Comparison of ENCODE assay signal across 9 cellular contexts in the genomic region with DNA sequence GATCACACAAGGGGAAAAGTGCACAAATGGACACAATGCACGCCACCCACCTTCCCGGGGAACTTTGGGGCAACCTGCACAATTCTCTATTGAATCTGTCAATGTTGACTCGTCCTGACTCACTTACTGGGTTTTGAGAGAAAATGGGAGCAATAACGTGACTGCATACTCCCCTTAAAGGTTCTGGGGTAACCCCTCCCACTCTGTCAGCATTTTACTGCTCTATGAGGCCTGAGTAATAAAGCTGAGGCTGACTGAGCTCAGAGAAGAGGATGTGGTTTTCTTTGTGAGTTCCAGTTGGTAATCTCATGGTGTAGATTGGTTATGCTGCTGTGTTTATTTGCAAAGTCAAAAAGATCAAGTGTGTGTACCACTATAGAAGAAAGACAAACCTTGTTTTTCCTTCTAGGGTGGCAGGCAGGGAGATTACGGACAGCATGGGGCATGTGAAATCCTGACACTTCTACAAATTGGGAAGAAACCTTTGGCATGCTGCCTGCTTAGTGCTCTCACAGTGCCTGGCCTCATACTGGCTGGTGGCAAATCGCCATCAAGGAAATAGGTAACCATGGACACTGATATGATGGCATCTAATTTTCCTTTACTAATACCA. TPM values are rescaled to one million over a fixed set of nuclear protein-coding genes. Genes with fewer than 3 reads are reported as not detected.
DNase-seq lines count a peak whose midpoint lies in the region; ATAC-seq, FAIRE-seq and TF ChIP-seq lines count a peak whose summit lies in the region.
"Had no signal": no experiment of that assay in that cellular context is flagged by ENCODE, and none has a peak within 500 bp of the region (broad histone marks: within the 10 kb centered on the region; RNA-seq: fewer than 3 reads in every experiment).

No MANE protein-coding gene starts in this region.

- no peak for TF ChIP-seq POLR2A in uterus (IDR thresholded peaks at IDR 0.05)

- H3K79me2 ChIP-seq in fibroblast of lung (ENCODE audit: control insufficient read depth, insufficient read depth, low read length) = no peaks in the 10 kb centered on the region

- peak overlapping the region; percentile 6 for H3K4me2 ChIP-seq in fibroblast of lung (ENCODE audit: extremely low read depth, insufficient read depth, low read length)

- H3K9ac ChIP-seq in fibroblast of lung (ENCODE audit: insufficient read depth, low read length) = no peak overlapping the region

- FAIRE-seq in GM18507 (lab: Jason Lieb, UNC) = peak; percentile 95

- H3K4me3 ChIP-seq in fibroblast of lung (replicated peaks in 1 of 4; ENCODE audit: control extremely low read depth in 1 of 4, insufficient read depth in 1 of 4, low read depth in 3 of 4, low read length in 4 of 4) (no peak overlapping the region), uterus (no peak overlapping the region)
- H3K4me3 ChIP-seq: dorsolateral prefrontal cortex had no signal

- H3K4me1 ChIP-seq in fibroblast of lung (ENCODE audit: control insufficient read depth, extremely low read depth, insufficient read depth, low read length) (peaks cover 22% of the 10 kb centered on the region), uterus (peaks cover 0 to 8% of the 10 kb centered on the region in 2 donors)

- H3K27me3 ChIP-seq in fibroblast of lung (ENCODE audit: control insufficient read depth, insufficient read depth, low read length) (no peaks in the 10 kb centered on the region), uterus (no peaks in the 10 kb centered on the region)
- H3K27me3 ChIP-seq: dorsolateral prefrontal cortex had no signal

- DNase-seq in GM18507 (ENCODE audit: extremely low spot score, insufficient read length, low read depth) = peak; percentile 73
- DNase-seq in MV-4-11 (lab: John Stamatoyannopoulos, UW) = peak; percentile 98
- DNase-seq in activated CD4-positive, alpha-beta T cell treated with anti-CD3 and anti-CD28 coated beads, Interleukin-2, amount 50 U/mL, for 48 hours = peak; percentile 46 to 62
- DNase-seq in fibroblast of lung (ENCODE audit: low read depth in 2 of 2) = peak; percentile 90 to 97
- peak in 2 of 3 experiments; percentile 21 to 45 for DNase-seq in stimulated activated CD4-positive, alpha-beta T cell treated with anti-CD3 and anti-CD28 coated beads, TNF-alpha, amount 100 ng/mL, for 4 hours (ENCODE audit: low read depth in 3 of 3)
- DNase-seq in NCI-H1105 treated with DMSO at 0.1 percent for 48 hours (lab: John Stamatoyannopoulos, UW) = no peak
- DNase-seq in uterus = no peak

- H3K27ac ChIP-seq in fibroblast of lung (ENCODE audit: insufficient read depth, low read length) (peak overlapping the region; percentile 65), uterus (no peak overlapping the region)

- H3K9me3 ChIP-seq in fibroblast of lung (ENCODE audit: control insufficient read depth, insufficient read depth, low read depth, low read length) (no peaks in the 10 kb centered on the region), uterus (no peaks in the 10 kb centered on the region)

- H2AFZ ChIP-seq in fibroblast of lung (ENCODE audit: low read length) = no peak overlapping the region

- TF ChIP-seq CTCF in fibroblast of lung (conservative IDR thresholded peaks at IDR 0.05 in 1 of 2, IDR thresholded peaks at IDR 0.05 in 1 of 2; ENCODE audit: low read depth in 1 of 2, low read length in 2 of 2) = no peak
- no peak for TF ChIP-seq CTCF in uterus (IDR thresholded peaks at IDR 0.05)

- H3K36me3 ChIP-seq in fibroblast of lung (ENCODE audit: control insufficient read depth, insufficient read depth, low read length) (peaks cover 5% of the 10 kb centered on the region), uterus (no peaks in the 10 kb centered on the region)

- no peaks in the 10 kb centered on the region for H4K20me1 ChIP-seq in fibroblast of lung (ENCODE audit: control insufficient read depth, extremely low read depth, insufficient read depth, low read length)

- intact Hi-C loops in uterus (cut with DNase I; ENCODE audit: low total_unique reads) = no loop called here

- peak; percentile 91 for ATAC-seq in HG02588 (IDR thresholded peaks at IDR 0.05; ENCODE audit: unreplicated experiment)

RNA-seq across cellular contexts. Expression of gene APOA1, which starts 16.1 kb away (rescaled TPM):
- total RNA-seq in fibroblast of lung (0.26 TPM in 1 of 2 replicates, not detected in the other), uterus (1 to 10 TPM in 2 of 4 donors, not detected in 2; 2.2 to 3.5 TPM)
- 0.05 TPM in 1 of 2 replicates, not detected in the other for polyA plus RNA-seq in fibroblast of lung
- 0.20 and 0.29 TPM in 2 replicates for polyA plus RNA-seq in fibroblast of lung (2012)
- polyA minus RNA-seq in fibroblast of lung (ENCODE audit: low replicate concordance) = 0.85 TPM in 1 of 2 replicates, not detected in the other

RNA-seq across cellular contexts. Expression of gene APOC3, which starts 23.9 kb away (rescaled TPM):
- total RNA-seq in fibroblast of lung = not detected in 2 replicates
- not detected in 2 replicates for polyA plus RNA-seq in fibroblast of lung
- not detected in 2 replicates for polyA plus RNA-seq in fibroblast of lung (2012)
- polyA minus RNA-seq in fibroblast of lung (ENCODE audit: low replicate concordance) = not detected in 2 replicates
- total RNA-seq in uterus = 1 to 10 TPM in 1 of 4 donors, not detected in 3; 1.2 TPM
- total RNA-seq: dorsolateral prefrontal cortex had no signal

RNA-seq across cellular contexts. Expression of gene APOA4, which starts 30.5 kb away (rescaled TPM):
- total RNA-seq in fibroblast of lung = not detected in 2 replicates
- polyA plus RNA-seq in fibroblast of lung = not detected in 2 replicates
- polyA plus RNA-seq in fibroblast of lung (2012) = not detected in 2 replicates
- not detected in 2 replicates for polyA minus RNA-seq in fibroblast of lung (ENCODE audit: low replicate concordance)
- not detected for total RNA-seq in uterus
- total RNA-seq: dorsolateral prefrontal cortex had no signal

Comparison
In these comparisons a context has a peak if more than half of its experiments do, and no peak if none do; other contexts are left out.
1. DNase-seq: peak in GM18507 (single experiment), MV-4-11 (single experiment), activated CD4-positive, alpha-beta T cell treated with anti-CD3 and anti-CD28 coated beads, Interleukin-2, amount 50 U/mL, for 48 hours (2 of 2), fibroblast of lung (2 of 2) and stimulated activated CD4-positive, alpha-beta T cell treated with anti-CD3 and anti-CD28 coated beads, TNF-alpha, amount 100 ng/mL, for 4 hours (2 of 3); none in NCI-H1105 treated with DMSO at 0.1 percent for 48 hours (single experiment) and uterus (0 of 2).